Comparison of ENCODE assay signal across 1 cellular context in the genomic region with DNA sequence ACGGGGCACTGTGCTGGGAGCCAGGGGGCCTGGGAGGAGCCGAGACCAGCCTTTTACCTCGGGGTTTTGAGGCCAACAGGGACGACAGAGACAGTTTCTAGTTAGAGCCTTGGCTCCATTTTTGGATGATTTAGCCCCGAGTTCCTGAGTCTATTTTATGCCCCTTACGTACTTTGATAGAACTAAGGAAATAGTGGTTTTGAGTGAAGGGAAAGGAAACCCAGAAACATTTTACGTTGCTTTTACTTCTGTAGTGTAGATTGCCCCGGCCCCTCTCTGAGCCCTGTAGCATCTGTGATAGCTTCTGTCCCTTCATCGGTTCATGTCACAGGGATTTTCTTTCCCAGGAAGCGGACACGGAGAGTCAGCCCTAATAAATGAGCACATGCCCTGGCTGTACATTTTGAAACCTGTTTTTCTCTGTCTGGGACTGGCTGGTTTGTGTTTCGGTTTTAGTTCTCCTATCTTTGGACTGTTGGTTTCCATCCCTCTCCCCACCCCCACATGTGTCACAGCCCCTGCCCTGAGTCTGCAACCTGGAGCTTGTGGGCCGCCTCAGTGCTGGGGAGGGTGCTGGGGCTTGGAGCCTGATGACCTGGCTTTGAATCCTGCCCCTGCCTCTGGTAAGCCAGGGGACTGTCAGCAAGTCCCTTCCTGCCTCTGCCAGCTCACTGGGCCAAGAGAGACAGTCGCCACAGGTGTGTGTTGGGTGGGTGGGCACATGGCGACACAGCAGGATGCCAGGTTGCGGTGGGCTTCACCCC.
TF ChIP-seq lines count a peak whose summit lies in the region.

No MANE protein-coding gene starts in this region.

TF ChIP-seq in K562, 482 proteins besides CTCF, POLR2A, EP300 and RAD21:
- TF ChIP-seq POLR2G (IDR thresholded peaks at IDR 0.05; ENCODE audit: low read depth, low read length), result peak; percentile 40
- TF ChIP-seq CBX1 (IDR thresholded peaks at IDR 0.05; ENCODE audit: low read depth), result no peak
- TF ChIP-seq, protein P1, sequence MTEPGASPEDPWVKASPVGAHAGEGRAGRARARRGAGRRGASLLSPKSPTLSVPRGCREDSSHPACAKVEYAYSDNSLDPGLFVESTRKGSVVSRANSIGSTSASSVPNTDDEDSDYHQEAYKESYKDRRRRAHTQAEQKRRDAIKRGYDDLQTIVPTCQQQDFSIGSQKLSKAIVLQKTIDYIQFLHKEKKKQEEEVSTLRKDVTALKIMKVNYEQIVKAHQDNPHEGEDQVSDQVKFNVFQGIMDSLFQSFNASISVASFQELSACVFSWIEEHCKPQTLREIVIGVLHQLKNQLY (CRISPR knock-in tag; conservative IDR thresholded peaks at IDR 0.05), result no peak
- TF ChIP-seq ARNT (IDR thresholded peaks at IDR 0.05), result no peak
